ENCODE assay signal across 1 cellular context in the genomic region with DNA sequence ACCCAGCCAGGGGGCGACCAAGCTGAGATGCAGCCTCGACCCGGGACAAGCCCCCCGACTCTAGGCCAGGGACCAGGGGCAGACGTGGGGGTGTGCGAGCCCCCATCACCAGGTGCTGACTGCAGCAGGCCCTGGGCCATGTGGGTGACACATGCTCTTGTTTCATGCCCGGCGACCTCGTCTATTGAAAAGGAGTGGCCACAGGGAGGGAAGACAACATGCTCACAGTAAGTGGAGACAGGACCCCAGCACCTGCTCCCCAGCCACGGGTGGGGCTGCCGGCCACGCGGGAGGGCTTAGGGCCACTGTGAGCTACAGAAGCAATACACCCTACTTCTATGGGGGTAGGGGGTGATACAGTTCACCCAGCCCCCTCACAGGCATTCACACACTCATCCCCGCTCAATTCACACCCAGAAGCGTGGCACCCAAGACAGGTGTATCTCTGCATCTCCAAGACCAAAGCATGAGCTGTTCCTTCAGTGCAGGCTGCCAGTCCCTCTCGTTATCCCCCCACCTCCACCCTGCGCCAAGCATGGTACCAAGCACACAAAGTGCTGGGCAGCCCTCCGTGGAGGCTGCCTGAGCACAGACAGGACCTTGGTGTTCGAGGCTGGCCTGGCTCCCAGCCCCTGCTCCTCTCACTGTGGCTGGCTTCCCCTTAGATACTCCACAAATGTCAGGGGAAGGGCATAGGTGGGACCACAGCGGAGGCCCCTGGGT.
TF ChIP-seq lines count a peak whose summit lies in the region.

No MANE protein-coding gene starts in this region.

TF ChIP-seq in IMR-90, 13 proteins besides CTCF, POLR2A, EP300 and RAD21:
- TF ChIP-seq MXI1 (IDR thresholded peaks at IDR 0.05; ENCODE audit: borderline replicate concordance, low read depth, low read length) (no peak), MAZ (IDR thresholded peaks at IDR 0.05; ENCODE audit: borderline replicate concordance, low read depth, low read length) (no peak), RFX5 (IDR thresholded peaks at IDR 0.05; ENCODE audit: low read depth, low read length) (no peak)
